ENCODE assay signal across 18 cellular contexts in genomic region chr2:42376758-42377157, GRCh38. TPM values are rescaled to one million over a fixed set of nuclear protein-coding genes. Genes with fewer than 3 reads are reported as not detected.
A peak's percentile ranks its signal among the peaks of the same experiment; 100 is the strongest.
DNase-seq lines count a peak whose midpoint lies in the region; ATAC-seq, FAIRE-seq and TF ChIP-seq lines count a peak whose summit lies in the region.
"Had no signal": no experiment of that assay in that cellular context is flagged by ENCODE, and none has a peak within 500 bp of the region (broad histone marks: within the 10 kb centered on the region; RNA-seq: fewer than 3 reads in every experiment).

No MANE protein-coding gene starts in this region.

- ATAC-seq in DND-41 (ENCODE audit: insufficient read depth, low read depth) (peak; percentile 33; the same call in 1 of the 3 replicates), GM19351 (IDR thresholded peaks at IDR 0.05; ENCODE audit: unreplicated experiment) (peak; percentile 76), GM12878 (peak; percentile 69), HG02870 (IDR thresholded peaks at IDR 0.05; ENCODE audit: unreplicated experiment) (no peak)
- ATAC-seq: A549 had no signal

- POLR2A ChIA-PET in GM12878 (lab: Charles Lee): no interaction called here

- DNase-seq in DND-41: no peak
- no peak for DNase-seq in GM12878 (ENCODE audit: low read depth, low spot score)
- DNase-seq in dedifferentiated amniotic fluid mesenchymal stem cell (ENCODE audit: extremely low spot score): no peak
- DNase-seq in LoVo (ENCODE audit: low spot score): no peak
- DNase-seq: AML-193; Caco-2; CD8-positive, alpha-beta memory T cell; GOT3; H9; IMR-90; KG1 had no signal

- no peak for TF ChIP-seq EP300 in GM12878 (IDR thresholded peaks at IDR 0.05; ENCODE audit: borderline replicate concordance in 1 of 2, control insufficient read depth in 1 of 2, low read depth in 2 of 2, low read length in 2 of 2)

- CTCF ChIA-PET in GM12878 (lab: Yijun Ruan, JAX): no interaction called here

- in situ Hi-C loops in GM12878 (cut with MboI): no loop called here

- TF ChIP-seq POLR2A in GM12878 (IDR thresholded peaks at IDR 0.05; ENCODE audit: low read depth, low read length): no peak

- H3K4me1 ChIP-seq in DND-41 (ENCODE audit: insufficient read depth, low read length) (no peaks in the 10 kb centered on the region; the same call in 1 of the 2 replicates), Loucy (ENCODE audit: insufficient read depth, low read length, poor library complexity, severe bottlenecking) (peaks cover 10% of the 10 kb centered on the region), GM12878 (ENCODE audit: control insufficient read depth, insufficient read depth, low read length) (no peaks in the 10 kb centered on the region)
- H3K4me1 ChIP-seq: A549 had no signal

- H3F3A ChIP-seq in Loucy (ENCODE audit: low read depth): no peaks in the 10 kb centered on the region

- RAD21 ChIA-PET in GM12878 (lab: Charles Lee; ENCODE audit: unreplicated experiment): no interaction called here

- H3K9me3 ChIP-seq in DND-41 (ENCODE audit: insufficient read depth, low read length, severe bottlenecking): no peaks in the 10 kb centered on the region
- H3K9me3 ChIP-seq in Loucy (ENCODE audit: insufficient read depth, low read depth, low read length): no peaks in the 10 kb centered on the region
- no peaks in the 10 kb centered on the region for H3K9me3 ChIP-seq in GM12878 (replicated peaks; ENCODE audit: control insufficient read depth, insufficient read depth, low read length)
- H3K9me3 ChIP-seq: A549, BLaER1, Caco-2 had no signal

- TF ChIP-seq CTCF in DND-41 (IDR thresholded peaks at IDR 0.05; ENCODE audit: borderline replicate concordance, extremely low read depth, low read length, poor library complexity, severe bottlenecking) (no peak), Loucy (conservative IDR thresholded peaks at IDR 0.05; ENCODE audit: low read length) (no peak), GM12878 (IDR thresholded peaks at IDR 0.05 in 2 of 3, conservative IDR thresholded peaks at IDR 0.05 in 1 of 3; ENCODE audit: control insufficient read depth in 2 of 3, extremely low read depth in 1 of 3, insufficient read depth in 1 of 3, low read depth in 3 of 3, low read length in 3 of 3) (no peak)

- intact Hi-C loops in GM12878 (cut with micrococcal nuclease; ENCODE audit: unreplicated experiment): no loop called here

- H3K4me2 ChIP-seq in DND-41 (ENCODE audit: insufficient read depth, low read length) (no peak overlapping the region), Loucy (ENCODE audit: low read depth, low read length, poor library complexity, severe bottlenecking) (no peak overlapping the region), GM12878 (ENCODE audit: control insufficient read depth, insufficient read depth) (no peak overlapping the region)
- H3K4me2 ChIP-seq: A549 had no signal

- no peaks in the 10 kb centered on the region for H3K36me3 ChIP-seq in DND-41 (ENCODE audit: insufficient read depth, low read length)
- no peaks in the 10 kb centered on the region for H3K36me3 ChIP-seq in Loucy (ENCODE audit: insufficient read depth, low read length)
- no peaks in the 10 kb centered on the region for H3K36me3 ChIP-seq in GM12878 (ENCODE audit: control insufficient read depth in 2 of 2, insufficient read depth in 2 of 2, low read length in 1 of 2)
- H3K36me3 ChIP-seq: BLaER1 had no signal

- H3K9ac ChIP-seq in DND-41 (ENCODE audit: low read depth, low read length) (no peak overlapping the region), Loucy (ENCODE audit: low read depth, low read length, poor library complexity, severe bottlenecking) (no peak overlapping the region), GM12878 (ENCODE audit: control insufficient read depth, insufficient read depth, low read length) (no peak overlapping the region)
- H3K9ac ChIP-seq: BLaER1 had no signal

- SMC1A ChIA-PET in GM12878 (lab: Charles Lee; ENCODE audit: uncharacterized antibody, unreplicated experiment): no interaction called here

- FAIRE-seq in GM12878 (lab: Jason Lieb, UNC): no peak
- FAIRE-seq: A549, GM12891, GM19239 had no signal

- 38% methylated on average over 7 of the region's 7 CpGs for WGBS in GM12878 (ENCODE audit: insufficient coverage, insufficient replicate concordance, low lambda C conversion rate, missing lambda C conversion rate)

- H3K4me3 ChIP-seq in DND-41 (ENCODE audit: low read depth in 1 of 2, low read length in 2 of 2) (no peak overlapping the region), Loucy (ENCODE audit: low read length, poor library complexity, severe bottlenecking) (no peak overlapping the region), GM12878 (no peak overlapping the region)
- H3K4me3 ChIP-seq: A549, BLaER1 had no signal

- TF ChIP-seq RAD21 in GM12878 (IDR thresholded peaks at IDR 0.05; ENCODE audit: insufficient read depth, low read depth, low read length): no peak

- no peaks in the 10 kb centered on the region for H4K20me1 ChIP-seq in DND-41 (ENCODE audit: insufficient read depth, low read length)
- H4K20me1 ChIP-seq in Loucy (ENCODE audit: insufficient read depth, low read length, poor library complexity, severe bottlenecking): no peaks in the 10 kb centered on the region
- no peaks in the 10 kb centered on the region for H4K20me1 ChIP-seq in GM12878 (ENCODE audit: control insufficient read depth, insufficient read depth)
- H4K20me1 ChIP-seq: BLaER1 had no signal

- no peaks in the 10 kb centered on the region for H3K27me3 ChIP-seq in DND-41 (ENCODE audit: insufficient read depth, low read length, poor library complexity)
- no peaks in the 10 kb centered on the region for H3K27me3 ChIP-seq in Loucy (ENCODE audit: insufficient read depth, low read length, poor library complexity, severe bottlenecking)
- no peaks in the 10 kb centered on the region for H3K27me3 ChIP-seq in GM12878 (replicated peaks in 1 of 2; ENCODE audit: control insufficient read depth in 2 of 2, insufficient read depth in 2 of 2, low read length in 1 of 2)
- H3K27me3 ChIP-seq: BLaER1 had no signal

- H2AFZ ChIP-seq in DND-41 (ENCODE audit: low read depth, low read length) (no peak overlapping the region), Loucy (ENCODE audit: low read length) (0 out of 2 replicates have a peak overlapping the region, but pooled peaks have one; percentile 4), GM12878 (ENCODE audit: control insufficient read depth, low read depth, low read length) (no peak overlapping the region)

- no peak overlapping the region for H3K27ac ChIP-seq in DND-41 (ENCODE audit: low read length)
- no peak overlapping the region for H3K27ac ChIP-seq in GM12878 (ENCODE audit: control insufficient read depth, insufficient read depth)
- H3K27ac ChIP-seq: A549, BLaER1 had no signal

- no peaks in the 10 kb centered on the region for H3K9me2 ChIP-seq in Loucy (replicated peaks; ENCODE audit: low read depth, low read length)

- H3K79me2 ChIP-seq in DND-41 (ENCODE audit: insufficient read depth, low read length) (no peaks in the 10 kb centered on the region), Loucy (ENCODE audit: insufficient read depth, low read length) (no peaks in the 10 kb centered on the region), GM12878 (ENCODE audit: control insufficient read depth, insufficient read depth, low read length) (no peaks in the 10 kb centered on the region)

- no TSS peak for BruUV-seq in GM12878 (replicated peaks; lab: Mats Ljungman, UMichigan)

TF ChIP-seq in GM12878, 131 proteins besides CTCF, POLR2A, EP300 and RAD21:
- no peak for TF ChIP-seq BACH1 (IDR thresholded peaks at IDR 0.05; ENCODE audit: borderline replicate concordance)
- TF ChIP-seq SPI1 (IDR thresholded peaks at IDR 0.05; ENCODE audit: borderline replicate concordance, insufficient read depth, low read depth, low read length): no peak

RNA-seq across cellular contexts. Expression of gene COX7A2L, which starts 15.7 kb away (rescaled TPM):
- total RNA-seq in GM12878 (2013; cell fraction: nucleolus; rRNA removed): 40.1 and 41.7 TPM in 2 replicates
- total RNA-seq in GM12878 (2014; rRNA removed): 173 and 205 TPM in 2 replicates
- total RNA-seq in GM12878 (2014; rRNA removed; fragmentation: Illumina TruSeq; extraction: Trizol): 182 and 184 TPM in 2 replicates
- total RNA-seq in GM12878 (2021): 134 and 138 TPM in 2 replicates
- 245 TPM for polyA plus RNA-seq in GM12878 (2011; ENCODE audit: low read depth)
- 253 and 294 TPM in 2 replicates for polyA plus RNA-seq in GM12878 (2011; rRNA removed)
- polyA plus RNA-seq in GM12878 (2011; cell fraction: cytosol; rRNA removed): 126 and 196 TPM in 2 replicates
- 70.5 and 73.1 TPM in 2 replicates for polyA plus RNA-seq in GM12878 (2011; cell fraction: nucleus; rRNA removed)
- 172 and 186 TPM in 2 replicates for polyA plus RNA-seq in GM12878 (2012)
- polyA plus RNA-seq in GM12878 (2014; fragmentation: Illumina TruSeq; extraction: Trizol): 226 and 246 TPM in 2 replicates
- 100 to 1,000 TPM; 432 to 532 TPM for polyA plus RNA-seq in GM12878 (2014; fragmentation: Nextera tagmentation; extraction: Ambion mirVana)
- 156 and 169 TPM in 2 replicates for polyA plus RNA-seq in GM12878 (2014; rRNA removed)
- 100 to 1,000 TPM; 219 to 230 TPM for polyA plus RNA-seq in GM12878 (2016; fragmentation: Nextera tagmentation; extraction: Ambion mirVana)
- 68.2 and 79.7 TPM in 2 replicates for polyA minus RNA-seq in GM12878 (2011; rRNA and poly(A)+ RNA removed)
- 23.1 and 32.0 TPM in 2 replicates for polyA minus RNA-seq in GM12878 (2011; cell fraction: cytosol; rRNA and poly(A)+ RNA removed)
- 15.2 and 19.4 TPM in 2 replicates for polyA minus RNA-seq in GM12878 (2011; cell fraction: nucleus; rRNA and poly(A)+ RNA removed)
